Comparison of ENCODE assay signal across 3 cellular contexts in the genomic region with DNA sequence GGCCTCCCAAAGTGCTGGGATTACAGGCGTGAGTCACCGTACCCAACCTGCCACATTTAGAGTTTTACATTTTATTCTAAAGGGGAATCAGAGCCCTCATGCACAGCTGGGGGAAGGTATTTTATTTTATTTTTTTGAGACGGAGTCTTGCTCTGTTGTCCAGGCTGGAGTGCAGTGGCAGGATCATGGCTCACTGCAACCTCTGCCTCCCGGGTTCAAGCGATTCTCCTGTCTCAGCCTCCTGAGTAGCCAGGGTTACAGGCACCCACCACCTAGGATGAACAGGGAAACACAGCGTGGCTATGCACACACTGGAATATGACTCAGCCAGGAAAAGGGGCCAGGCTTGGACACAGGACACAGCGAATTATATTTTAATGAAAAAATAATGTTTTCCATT. TPM values are rescaled to one million over a fixed set of nuclear protein-coding genes. Genes with fewer than 3 reads are reported as not detected.
"Had no signal": no experiment of that assay in that cellular context is flagged by ENCODE, and none has a peak within 500 bp of the region (broad histone marks: within the 10 kb centered on the region; RNA-seq: fewer than 3 reads in every experiment).

No MANE protein-coding gene starts in this region.

RNA-seq across cellular contexts. Expression of gene TMPRSS9, which starts 37.1 kb away (rescaled TPM):
- total RNA-seq: GM23248, H7, HFFc6 had no signal
